20 cellular contexts compared by ENCODE assay signal in the genomic region with DNA sequence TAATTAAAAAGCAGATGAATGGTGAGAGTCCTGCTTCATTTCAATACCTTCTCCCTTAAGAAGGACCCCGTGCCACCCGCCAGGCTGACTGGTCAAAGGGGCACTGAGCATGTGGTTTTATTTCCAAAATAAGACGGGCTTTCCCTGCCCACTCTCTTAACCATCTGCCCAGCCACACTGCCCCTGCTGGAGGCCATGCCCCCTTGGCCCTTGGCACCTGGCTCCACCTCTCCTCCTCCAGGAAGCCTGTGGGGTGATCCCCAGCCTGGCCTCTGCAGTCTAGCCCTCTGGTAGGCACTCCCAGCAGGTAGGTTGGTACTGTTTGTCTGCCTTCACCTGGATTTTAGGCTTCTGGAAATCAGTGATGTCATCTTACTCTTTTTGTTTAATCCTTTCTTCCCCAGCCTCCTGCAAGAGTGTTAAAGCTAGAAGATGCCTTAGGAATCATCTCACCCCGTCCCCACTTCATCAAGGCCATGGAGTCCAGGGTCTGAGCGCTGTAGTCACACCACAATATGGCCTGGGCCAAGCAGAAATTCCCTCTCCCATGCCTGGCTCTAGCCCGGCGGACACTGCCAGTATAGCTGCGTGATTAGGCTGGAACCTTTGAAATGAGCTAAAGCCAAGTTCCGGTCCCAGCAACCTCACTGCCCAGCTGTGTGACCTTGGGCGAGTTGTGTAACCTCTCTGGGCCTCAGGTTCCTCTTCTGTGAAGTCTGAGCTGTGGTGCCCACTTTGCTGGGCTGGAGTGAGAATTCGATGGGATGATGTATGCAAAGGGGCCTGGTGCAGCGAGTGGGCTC.
DNase-seq lines count a peak whose midpoint lies in the region; ATAC-seq, FAIRE-seq and TF ChIP-seq lines count a peak whose summit lies in the region.
"Had no signal": no experiment of that assay in that cellular context is flagged by ENCODE, and none has a peak within 500 bp of the region (broad histone marks: within the 10 kb centered on the region; RNA-seq: fewer than 3 reads in every experiment).

No MANE protein-coding gene starts in this region.

- H3K4me3 Mint-ChIP-seq in Calu3 (ENCODE audit: low read depth, unreplicated experiment) = peak overlapping the region; percentile 34
- H3K4me3 Mint-ChIP-seq: activated CD4-positive, alpha-beta T cell treated with anti-CD3 and anti-CD28 coated beads for 36 hours; activated naive CD8-positive, alpha-beta T cell had no signal

- WGBS in adrenal gland, 4 donors = 49 to 71% (median 53%) methylated on average over 9 to 12 of the region's 12 CpGs
- WGBS in HepG2 (ENCODE audit: low lambda C conversion rate) = 60% methylated on average over 10 of the region's 12 CpGs
- 86% methylated on average over 12 of the region's 12 CpGs for WGBS in smooth muscle cell (ENCODE audit: low lambda C conversion rate)
- WGBS in aorta, 2 donors = 86 to 95% methylated on average over 12 of the region's 12 CpGs

- peaks cover 73% of the 10 kb centered on the region for H3K4me1 Mint-ChIP-seq in Calu3 (ENCODE audit: low read depth, unreplicated experiment)
- H3K4me1 Mint-ChIP-seq: activated CD4-positive, alpha-beta T cell treated with anti-CD3 and anti-CD28 coated beads for 36 hours had no signal

- POLR2A ChIA-PET in HepG2 (lab: Yijun Ruan, JAX) = interaction anchor here (3.3 to 3.8 kb wide), 2 partner anchors 29 to 213 kb away, joined by 10 to 22 read pairs; no protein-coding TSS in a partner anchor

- peak; percentile 22 for DNase-seq in Calu3
- DNase-seq in adrenal gland = peak in 6 of 7 donors; percentile 77 to 87 (median 83)
- no peak for DNase-seq in HepG2 (ENCODE audit: low spot score)
- DNase-seq in smooth muscle cell (lab: John Stamatoyannopoulos, UW; ENCODE audit: unreplicated experiment) = no peak
- no peak for DNase-seq in GM12892 (ENCODE audit: insufficient read length)
- no peak for DNase-seq in WERI-Rb-1
- DNase-seq in aorta = no peak
- DNase-seq in stimulated activated CD8-positive, alpha-beta memory T cell treated with anti-CD3 and anti-CD28 coated beads, Interleukin-4, amount 100 ng/mL, for 48 hours = no peak
- DNase-seq: activated CD4-positive, alpha-beta T cell treated with anti-CD3 and anti-CD28 coated beads for 36 hours; activated CD8-positive, alpha-beta memory T cell treated with anti-CD3 and anti-CD28 coated beads, Interleukin-2, amount 50 U/mL, for 48 hours; AML-193; erythroblast; NK-92 treated with Interleukin-12 subunit alpha and Interleukin-12 subunit beta, amount 100 ng/mL, for 24 hours; SHP77; stimulated activated CD4-positive, alpha-beta T cell treated with anti-CD3 and anti-CD28 coated beads, Interleukin-1b, Interleukin-23, amount 100 ng/mL, for 48 hours; T-helper 9 cell; testis had no signal

- peak overlapping the region in 3 of 5 donors; percentile 72 to 84 (median 83) for H3K27ac ChIP-seq in adrenal gland
- peak overlapping the region; percentile 93 for H3K27ac ChIP-seq in HepG2 (ENCODE audit: extremely low read length, insufficient read depth, low read length)
- peak overlapping the region; percentile 77 for H3K27ac ChIP-seq in smooth muscle cell (ENCODE audit: low read depth)
- H3K27ac ChIP-seq in WERI-Rb-1 = no peak overlapping the region
- no peak overlapping the region for H3K27ac ChIP-seq in aorta (ENCODE audit: low read depth in 1 of 2, low read length in 2 of 2)

- TF ChIP-seq POLR2A in adrenal gland (IDR thresholded peaks at IDR 0.05) = peak in 1 of 2 donors; percentile 76
- TF ChIP-seq POLR2A in HepG2 (IDR thresholded peaks at IDR 0.05; ENCODE audit: insufficient read depth in 1 of 2, low read depth in 2 of 2, low read length in 2 of 2) = no peak
- no peak for TF ChIP-seq POLR2A in GM12892 (IDR thresholded peaks at IDR 0.05; ENCODE audit: low read depth, low read length)

- peaks cover 6% of the 10 kb centered on the region for H3K36me3 Mint-ChIP-seq in Calu3 (ENCODE audit: insufficient read depth, unreplicated experiment)

- H3K27me3 ChIP-seq in adrenal gland = no peaks in the 10 kb centered on the region
- H3K27me3 ChIP-seq in HepG2 (ENCODE audit: control insufficient read depth in 1 of 2, insufficient read depth in 2 of 2, low read length in 2 of 2) = no peaks in the 10 kb centered on the region
- H3K27me3 ChIP-seq in smooth muscle cell (ENCODE audit: low read depth) = no peaks in the 10 kb centered on the region
- H3K27me3 ChIP-seq in WERI-Rb-1 (ENCODE audit: insufficient read depth, low read depth, severe bottlenecking) = no peaks in the 10 kb centered on the region
- H3K27me3 ChIP-seq in aorta (ENCODE audit: control insufficient read depth in 1 of 2, insufficient read depth in 2 of 2, low read length in 1 of 2) = no peaks in the 10 kb centered on the region
- H3K27me3 ChIP-seq: testis had no signal

- H3K9ac ChIP-seq in HepG2 (ENCODE audit: insufficient read depth, low read depth, low read length) = peak overlapping the region; percentile 68
- no peak overlapping the region for H3K9ac ChIP-seq in smooth muscle cell (ENCODE audit: low read depth)

- peaks cover 3% of the 10 kb centered on the region for H3K79me2 ChIP-seq in HepG2 (ENCODE audit: insufficient read depth, low read length)
- H3K79me2 ChIP-seq in smooth muscle cell (ENCODE audit: low read depth) = peaks cover 23% of the 10 kb centered on the region

- H3F3A ChIP-seq in smooth muscle cell (ENCODE audit: low read depth) = peaks cover 25% of the 10 kb centered on the region

- H3K4me2 ChIP-seq in HepG2 (ENCODE audit: low read depth, low read length) (peak overlapping the region; percentile 67), smooth muscle cell (no peak overlapping the region)

- H4K20me1 ChIP-seq in HepG2 (ENCODE audit: insufficient read depth, low read length) (no peaks in the 10 kb centered on the region), smooth muscle cell (ENCODE audit: low read depth) (peaks cover 89% of the 10 kb centered on the region)

- TF ChIP-seq EP300 in HepG2 (IDR thresholded peaks at IDR 0.05; ENCODE audit: low read depth in 2 of 2, low read length in 2 of 2) = no peak
- TF ChIP-seq EP300 in HepG2 (CRISPR knock-in tag; IDR thresholded peaks at IDR 0.05; ENCODE audit: borderline replicate concordance) = no peak

- H3K4me1 ChIP-seq in adrenal gland (replicated peaks in 1 of 2) = peaks cover 54 to 98% of the 10 kb centered on the region in 2 donors
- H3K4me1 ChIP-seq in HepG2 (ENCODE audit: insufficient read depth, low read length) = peaks cover 93% of the 10 kb centered on the region
- H3K4me1 ChIP-seq in smooth muscle cell (ENCODE audit: low read depth) = peaks cover 35% of the 10 kb centered on the region
- H3K4me1 ChIP-seq in aorta (ENCODE audit: control insufficient read depth in 1 of 2, insufficient read depth in 2 of 2, low read length in 2 of 2) = no peaks in the 10 kb centered on the region

- ATAC-seq in HepG2 = no peak
- ATAC-seq in aorta (ENCODE audit: low FRiP score) = no peak
- ATAC-seq: activated CD4-positive, alpha-beta T cell treated with anti-CD3 and anti-CD28 coated beads for 36 hours had no signal

- H2AFZ ChIP-seq in HepG2 (ENCODE audit: low read length) (no peak overlapping the region), smooth muscle cell (ENCODE audit: low read depth) (no peak overlapping the region)

- H3K36me3 ChIP-seq in adrenal gland (replicated peaks in 1 of 2) (peaks cover 0 to 7% of the 10 kb centered on the region in 2 donors), HepG2 (replicated peaks in 1 of 2; ENCODE audit: control insufficient read depth in 1 of 2, insufficient read depth in 2 of 2, low read length in 2 of 2) (peaks cover 6 to 46% of the 10 kb centered on the region in 2 experiments; a peak in 4 of 5 replicates), smooth muscle cell (ENCODE audit: low read depth) (no peaks in the 10 kb centered on the region), WERI-Rb-1 (no peaks in the 10 kb centered on the region), aorta (ENCODE audit: control insufficient read depth in 1 of 2, insufficient read depth in 2 of 2, low read length in 1 of 2) (no peaks in the 10 kb centered on the region)

- in situ Hi-C loops in HepG2 (cut with HindIII; ENCODE audit: extremely low pct_ligation_motif_present, low pct_unique_long_range_greater_than_20kb) = loop anchor here (5.0 to 25.0 kb wide), 2 partner anchors 100 to 215 kb away; no protein-coding TSS in a partner anchor

- TF ChIP-seq RAD21 in HepG2 (CRISPR knock-in tag; IDR thresholded peaks at IDR 0.05) = no peak

- no peaks in the 10 kb centered on the region for H3K27me3 Mint-ChIP-seq in Calu3 (ENCODE audit: unreplicated experiment)
- H3K27me3 Mint-ChIP-seq: activated CD4-positive, alpha-beta T cell treated with anti-CD3 and anti-CD28 coated beads for 36 hours; activated naive CD8-positive, alpha-beta T cell had no signal

- no peak overlapping the region for H3K4me3 ChIP-seq in adrenal gland
- peak overlapping the region in 1 of 3 experiments; percentile 37; a peak in 1 of 6 replicates for H3K4me3 ChIP-seq in HepG2 (replicated peaks in 1 of 3; ENCODE audit: insufficient read depth in 1 of 3, low read depth in 2 of 3, low read length in 3 of 3)
- no peak overlapping the region for H3K4me3 ChIP-seq in smooth muscle cell
- no peak overlapping the region for H3K4me3 ChIP-seq in WERI-Rb-1 (ENCODE audit: low read depth, low read length)
- no peak overlapping the region for H3K4me3 ChIP-seq in aorta (ENCODE audit: low read length in 2 of 2)
- H3K4me3 ChIP-seq: testis had no signal

- no peak for TF ChIP-seq CTCF in Calu3 (IDR thresholded peaks at IDR 0.05; ENCODE audit: unreplicated experiment)
- no peak for TF ChIP-seq CTCF in adrenal gland (IDR thresholded peaks at IDR 0.05)
- no peak for TF ChIP-seq CTCF in HepG2 (CRISPR knock-in tag; IDR thresholded peaks at IDR 0.05)
- no peak for TF ChIP-seq CTCF in smooth muscle cell (IDR thresholded peaks at IDR 0.05; ENCODE audit: borderline replicate concordance, insufficient read depth, poor library complexity, severe bottlenecking)
- TF ChIP-seq CTCF in WERI-Rb-1 (IDR thresholded peaks at IDR 0.05; ENCODE audit: low read depth, low read length) = no peak

- BruUV-seq in Calu3 (replicated peaks; lab: Mats Ljungman, UMichigan) (no TSS peak), HepG2 (replicated peaks; lab: Mats Ljungman, UMichigan) (no TSS peak)

- FAIRE-seq in HepG2 (lab: Jason Lieb, UNC) (no peak), GM12892 (lab: Jason Lieb, UNC) (no peak)
- FAIRE-seq: H1, islet of Langerhans had no signal

- no peaks in the 10 kb centered on the region for H3K9me3 Mint-ChIP-seq in Calu3 (ENCODE audit: low read depth, unreplicated experiment)

- peak overlapping the region; percentile 39 for H3K27ac Mint-ChIP-seq in Calu3 (ENCODE audit: unreplicated experiment)
- H3K27ac Mint-ChIP-seq: activated CD4-positive, alpha-beta T cell treated with anti-CD3 and anti-CD28 coated beads for 36 hours; activated naive CD8-positive, alpha-beta T cell had no signal

- CTCF ChIA-PET in Calu3 (lab: Charles Lee) (interaction anchor here (0.5 to 1.0 kb wide), 2 partner anchors 15 to 107 kb away, joined by 3 to 8 read pairs; no protein-coding TSS in a partner anchor), HepG2 (lab: Yijun Ruan, JAX; ENCODE audit: low intra/inter-chr PET ratio, low total read pairs) (no interaction called here)

- H3K9me3 ChIP-seq in adrenal gland (replicated peaks in 1 of 3) (no peaks in the 10 kb centered on the region), HepG2 (ENCODE audit: low read length) (no peaks in the 10 kb centered on the region), smooth muscle cell (replicated peaks; ENCODE audit: low read depth) (no peaks in the 10 kb centered on the region), WERI-Rb-1 (ENCODE audit: severe bottlenecking) (no peaks in the 10 kb centered on the region), aorta (ENCODE audit: control insufficient read depth, low read length) (no peaks in the 10 kb centered on the region)
- H3K9me3 ChIP-seq: testis had no signal

- intact Hi-C loops in Calu3 (cut with micrococcal nuclease; ENCODE audit: unreplicated experiment) = no loop called here
- intact Hi-C loops in adrenal gland (cut with DNase I) = no loop called here
- intact Hi-C loops in HepG2 (cut with micrococcal nuclease; ENCODE audit: unreplicated experiment) = loop anchor here (5.0 kb wide), 1 partner anchor 215 kb away; no protein-coding TSS in a partner anchor
- intact Hi-C loops in aorta (cut with DNase I) = no loop called here

Comparison
In these comparisons a context has a peak if more than half of its experiments do, and no peak if none do; other contexts are left out.
1. DNase-seq: peak in Calu3 (single experiment) and adrenal gland (6 of 7); none in HepG2 (single experiment), smooth muscle cell (single experiment), GM12892 (single experiment), WERI-Rb-1 (single experiment), aorta (0 of 2) and stimulated activated CD8-positive, alpha-beta memory T cell treated with anti-CD3 and anti-CD28 coated beads, Interleukin-4, amount 100 ng/mL, for 48 hours (single experiment).
2. H3K27ac ChIP-seq: peak in adrenal gland (3 of 5), HepG2 (single experiment) and smooth muscle cell (single experiment); none in WERI-Rb-1 (single experiment) and aorta (0 of 2).